ENCODE assay signal across 29 cellular contexts in the genomic region with DNA sequence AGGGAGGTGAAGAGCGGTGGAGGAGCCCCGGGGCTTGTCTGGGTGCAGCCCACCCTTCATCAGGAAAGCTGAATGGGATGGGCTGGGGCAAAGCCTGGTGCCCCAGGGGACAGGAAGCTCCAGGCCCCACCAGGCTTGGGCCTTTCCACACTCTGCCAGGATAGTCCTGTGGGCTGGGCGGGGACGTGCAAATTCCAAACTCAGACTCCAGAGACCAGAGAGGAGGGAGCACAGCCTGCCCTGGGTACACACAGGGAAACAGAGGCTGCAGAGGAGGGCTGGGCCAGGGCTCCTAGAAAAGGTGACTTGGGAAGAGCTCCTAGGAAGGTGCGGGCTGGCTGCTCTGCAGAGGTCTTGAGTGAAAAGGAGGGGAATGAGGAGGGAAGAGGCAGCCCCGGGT.
"Had no signal": no experiment of that assay in that cellular context is flagged by ENCODE, and none has a peak within 500 bp of the region (broad histone marks: within the 10 kb centered on the region; RNA-seq: fewer than 3 reads in every experiment).

No MANE protein-coding gene starts in this region.

- DNase-seq: hippocampal formation; immature natural killer cell; kidney; left colon; left ventricle myocardium inferior; mesendoderm; naive B cell; natural killer cell; occipital lobe; ovary; retina; right cardiac atrium; sigmoid colon; small intestine; spleen; stimulated activated CD4-positive, alpha-beta T cell treated with anti-CD3 and anti-CD28 coated beads, Interleukin-4, amount 100 ng/mL, for 24 hours; stimulated activated naive B cell treated with anti-CD40 and anti-IgM and Interleukin-4, amounts not matched to agents 10 μg/mL and 1 μg/mL and 100 μg/mL, for 72 hours; stimulated activated naive CD8-positive, alpha-beta T cell treated with anti-CD3 and anti-CD28 coated beads, Interleukin-15, Interleukin-2, amounts not matched to agents 100 U/mL and 50 U/mL, for 24 hours; stomach; testis; thyroid gland; transverse colon; upper lobe of left lung had no signal

- H3K27me3 ChIP-seq: neutrophil, ovary, testis, thyroid gland, transverse colon, upper lobe of left lung, vagina had no signal

- H3K27ac ChIP-seq: left ventricle myocardium inferior, neutrophil, ovary, prostate gland, sigmoid colon, spleen, stomach, testis, thyroid gland, transverse colon, upper lobe of left lung, vagina had no signal

- H3K27ac Mint-ChIP-seq: mesothelial cell of epicardium; naive B cell; natural killer cell; stimulated activated naive B cell treated with anti-CD40 and anti-IgM and Interleukin-4, amounts not matched to agents 10 μg/mL and 1 μg/mL and 100 μg/mL, for 72 hours had no signal

- ATAC-seq: left colon; natural killer cell; right cardiac atrium; stimulated activated naive B cell treated with anti-CD40 and anti-IgM and Interleukin-4, amounts not matched to agents 10 μg/mL and 1 μg/mL and 100 μg/mL, for 72 hours had no signal

- H3K4me1 Mint-ChIP-seq: stimulated activated naive B cell treated with anti-CD40 and anti-IgM and Interleukin-4, amounts not matched to agents 10 μg/mL and 1 μg/mL and 100 μg/mL, for 72 hours had no signal

- H3K4me3 Mint-ChIP-seq: immature natural killer cell; mesothelial cell of epicardium; naive B cell; natural killer cell; stimulated activated naive B cell treated with anti-CD40 and anti-IgM and Interleukin-4, amounts not matched to agents 10 μg/mL and 1 μg/mL and 100 μg/mL, for 72 hours had no signal

- H3K36me3 ChIP-seq: left ventricle myocardium inferior, neutrophil, ovary, prostate gland, sigmoid colon, spleen, stomach, thyroid gland, transverse colon, upper lobe of left lung, vagina had no signal

- H3K36me3 Mint-ChIP-seq: immature natural killer cell; mesothelial cell of epicardium; naive B cell; natural killer cell; stimulated activated naive B cell treated with anti-CD40 and anti-IgM and Interleukin-4, amounts not matched to agents 10 μg/mL and 1 μg/mL and 100 μg/mL, for 72 hours had no signal

- H3K4me3 ChIP-seq: left ventricle myocardium inferior, lung, ovary, prostate gland, sigmoid colon, spleen, stomach, testis, thyroid gland, transverse colon, upper lobe of left lung, vagina had no signal

- H3K9me3 Mint-ChIP-seq: immature natural killer cell; mesothelial cell of epicardium; naive B cell; natural killer cell; stimulated activated naive B cell treated with anti-CD40 and anti-IgM and Interleukin-4, amounts not matched to agents 10 μg/mL and 1 μg/mL and 100 μg/mL, for 72 hours had no signal

- H3K9me3 ChIP-seq: left ventricle myocardium inferior, neutrophil, ovary, prostate gland, sigmoid colon, spleen, stomach, testis, thyroid gland, transverse colon, upper lobe of left lung, vagina had no signal

- FAIRE-seq: islet of Langerhans, kidney, small intestine had no signal

- H3K4me1 ChIP-seq: left ventricle myocardium inferior, prostate gland, sigmoid colon, spleen, stomach, testis, transverse colon, vagina had no signal
